ENCODE assay signal across 20 cellular contexts in genomic region chr10:130757821-130758489, GRCh38.
A peak's percentile ranks its signal among the peaks of the same experiment; 100 is the strongest.
DNase-seq lines count a peak whose midpoint lies in the region; ATAC-seq, FAIRE-seq and TF ChIP-seq lines count a peak whose summit lies in the region.
"Had no signal": no experiment of that assay in that cellular context is flagged by ENCODE, and none has a peak within 500 bp of the region (broad histone marks: within the 10 kb centered on the region; RNA-seq: fewer than 3 reads in every experiment).

No MANE protein-coding gene starts in this region.

- no peak for TF ChIP-seq CTCF in right atrium auricular region (IDR thresholded peaks at IDR 0.05)
- no peak for TF ChIP-seq CTCF in kidney (IDR thresholded peaks at IDR 0.05; ENCODE audit: borderline replicate concordance, extremely low read depth, insufficient read depth)
- TF ChIP-seq CTCF in upper lobe of right lung (IDR thresholded peaks at IDR 0.05): no peak
- no peak for TF ChIP-seq CTCF in tibial nerve (IDR thresholded peaks at IDR 0.05)

- H3K9me3 ChIP-seq in right atrium auricular region (no peaks in the 10 kb centered on the region), kidney (ENCODE audit: control insufficient read depth in 1 of 2, low read length in 2 of 2) (peaks cover 0 to 5% of the 10 kb centered on the region in 2 donors), upper lobe of right lung (no peaks in the 10 kb centered on the region), tibial nerve (peaks cover 0 to 25% (median 3%) of the 10 kb centered on the region in 4 donors)

- no peak overlapping the region for H3K4me3 ChIP-seq in right atrium auricular region
- no peak overlapping the region for H3K4me3 ChIP-seq in kidney (ENCODE audit: low read length in 2 of 2)
- no peak overlapping the region for H3K4me3 ChIP-seq in upper lobe of right lung
- H3K4me3 ChIP-seq in tibial nerve: no peak overlapping the region
- H3K4me3 ChIP-seq: PC-9, SJSA1 had no signal

- intact Hi-C loops in cardiac septum (cut with DNase I) (no loop called here), kidney (cut with DNase I) (no loop called here), sciatic nerve (cut with DNase I) (no loop called here), upper lobe of right lung (cut with DNase I) (no loop called here)

- H3K36me3 ChIP-seq in right atrium auricular region (no peaks in the 10 kb centered on the region), kidney (ENCODE audit: control insufficient read depth in 1 of 2, insufficient read depth in 2 of 2, low read length in 2 of 2) (no peaks in the 10 kb centered on the region), upper lobe of right lung (no peaks in the 10 kb centered on the region), tibial nerve (no peaks in the 10 kb centered on the region)
- H3K36me3 ChIP-seq: SJSA1 had no signal

- no peak overlapping the region for H3K9ac ChIP-seq in kidney (ENCODE audit: low read length in 2 of 2)

- H3K27ac ChIP-seq in right atrium auricular region: no peak overlapping the region
- no peak overlapping the region for H3K27ac ChIP-seq in kidney (ENCODE audit: low read depth in 2 of 2, low read length in 2 of 2)
- H3K27ac ChIP-seq in upper lobe of right lung: no peak overlapping the region
- H3K27ac ChIP-seq in tibial nerve: no peak overlapping the region
- H3K27ac ChIP-seq: PC-9, SJSA1 had no signal

- WGBS in tibial nerve, 2 donors: 75 to 79% methylated on average over 17 of the region's 17 CpGs

- ATAC-seq in sciatic nerve (no peak), upper lobe of right lung (no peak), GM21576 (IDR thresholded peaks at IDR 0.05; ENCODE audit: unreplicated experiment) (no peak), GM18868 (IDR thresholded peaks at IDR 0.05; ENCODE audit: unreplicated experiment) (no peak)
- ATAC-seq: HCT116 had no signal

- no peak for TF ChIP-seq EP300 in tibial nerve (IDR thresholded peaks at IDR 0.05)

- TF ChIP-seq POLR2A in tibial nerve (IDR thresholded peaks at IDR 0.05): no peak

- H3K27me3 ChIP-seq in right atrium auricular region: no peaks in the 10 kb centered on the region
- H3K27me3 ChIP-seq in upper lobe of right lung: no peaks in the 10 kb centered on the region
- H3K27me3 ChIP-seq in tibial nerve: no peaks in the 10 kb centered on the region
- H3K27me3 ChIP-seq: SJSA1 had no signal

- FAIRE-seq in kidney (lab: Jason Lieb, UNC): no peak
- FAIRE-seq: GM18507, H1 had no signal

- DNase-seq in cardiac septum (ENCODE audit: low spot score) (peak; percentile 31), right atrium auricular region (ENCODE audit: low spot score) (no peak), kidney (peak; percentile 64), sciatic nerve (ENCODE audit: low spot score) (peak; percentile 23), upper lobe of right lung (peak; percentile 38), tibial nerve (ENCODE audit: low spot score in 2 of 2) (no peak)
- DNase-seq: 8988T, DMS153, KG1, MM.1S, NCI-H2029, NCI-H526 treated with DMSO at 0.1 percent for 48 hours, PC-9, Right ventricle myocardium superior had no signal

- H3K4me1 ChIP-seq in right atrium auricular region: no peaks in the 10 kb centered on the region
- H3K4me1 ChIP-seq in kidney (ENCODE audit: control insufficient read depth in 1 of 2, insufficient read depth in 1 of 2, low read depth in 1 of 2, low read length in 2 of 2): no peaks in the 10 kb centered on the region
- no peaks in the 10 kb centered on the region for H3K4me1 ChIP-seq in upper lobe of right lung
- no peaks in the 10 kb centered on the region for H3K4me1 ChIP-seq in tibial nerve
- H3K4me1 ChIP-seq: SJSA1 had no signal

Comparison
In these comparisons a context has a peak if more than half of its experiments do, and no peak if none do; other contexts are left out.
1. DNase-seq: peak in cardiac septum (single experiment), kidney (single experiment), sciatic nerve (single experiment) and upper lobe of right lung (single experiment); none in right atrium auricular region (single experiment) and tibial nerve (0 of 2).